Comparison of ENCODE assay signal across 19 cellular contexts in genomic region chr1:172960454-172961208, GRCh38.
DNase-seq lines count a peak whose midpoint lies in the region; ATAC-seq, FAIRE-seq and TF ChIP-seq lines count a peak whose summit lies in the region.
"Had no signal": no experiment of that assay in that cellular context is flagged by ENCODE, and none has a peak within 500 bp of the region (broad histone marks: within the 10 kb centered on the region; RNA-seq: fewer than 3 reads in every experiment).

No MANE protein-coding gene starts in this region.

- TF ChIP-seq POLR2A in HepG2 (IDR thresholded peaks at IDR 0.05; ENCODE audit: insufficient read depth in 1 of 2, low read depth in 2 of 2, low read length in 2 of 2) (no peak), H1 (IDR thresholded peaks at IDR 0.05; ENCODE audit: control extremely low read depth in 1 of 2, low read depth in 2 of 2, low read length in 2 of 2) (no peak), right lobe of liver (IDR thresholded peaks at IDR 0.05) (no peak)

- H3K36me3 ChIP-seq in liver (ENCODE audit: control insufficient read depth in 4 of 4, insufficient read depth in 3 of 4, low read depth in 1 of 4, low read length in 3 of 4) (no peaks in the 10 kb centered on the region), HepG2 (replicated peaks in 1 of 2; ENCODE audit: control insufficient read depth in 1 of 2, insufficient read depth in 2 of 2, low read length in 2 of 2) (no peaks in the 10 kb centered on the region), H1 (ENCODE audit: control insufficient read depth in 2 of 4, insufficient read depth in 4 of 4, low read length in 3 of 4) (no peaks in the 10 kb centered on the region), right lobe of liver (no peaks in the 10 kb centered on the region)
- H3K36me3 ChIP-seq: uterus had no signal

- no peak overlapping the region for H2AK5ac ChIP-seq in H1 (ENCODE audit: low read depth, low read length)

- H3K4me1 ChIP-seq in liver (ENCODE audit: control insufficient read depth in 4 of 4, insufficient read depth in 4 of 4, low read length in 3 of 4) = peaks cover 4 to 9% (median 5%) of the 10 kb centered on the region in 4 donors
- H3K4me1 ChIP-seq in HepG2 (ENCODE audit: insufficient read depth, low read length) = no peaks in the 10 kb centered on the region
- no peaks in the 10 kb centered on the region for H3K4me1 ChIP-seq in H1 (replicated peaks in 1 of 4; ENCODE audit: control insufficient read depth in 3 of 4, insufficient read depth in 4 of 4, low read length in 3 of 4)
- H3K4me1 ChIP-seq in right lobe of liver = peaks cover 0 to 10% (median 2%) of the 10 kb centered on the region in 4 donors
- H3K4me1 ChIP-seq: uterus had no signal

- ATAC-seq in HepG2 = no peak
- ATAC-seq in right lobe of liver = peak; percentile 81 to 93 (median 90)
- ATAC-seq: stimulated activated memory B cell treated with anti-CD40 and anti-IgM and Interleukin-4, amounts not matched to agents 10 μg/mL and 1 μg/mL and 100 μg/mL, for 72 hours had no signal

- H3K23ac ChIP-seq in H1 (ENCODE audit: insufficient read length) = no peak overlapping the region

- H3K14ac ChIP-seq in H1 (ENCODE audit: insufficient read length) = no peak overlapping the region

- H4K5ac ChIP-seq in H1 (ENCODE audit: insufficient read length, low read depth, low read length) = no peak overlapping the region

- in situ Hi-C loops in HepG2 (cut with HindIII; ENCODE audit: extremely low pct_ligation_motif_present, low pct_unique_long_range_greater_than_20kb) = no loop called here

- POLR2A ChIA-PET in HepG2 (lab: Yijun Ruan, JAX) (no interaction called here), H1 (lab: Charles Lee; ENCODE audit: partially characterized antibody) (interaction anchor here (0.7 kb wide), 1 partner anchor 1057 kb away, joined by 3 read pairs; no protein-coding TSS in a partner anchor)

- H2BK120ac ChIP-seq in H1 (replicated peaks; ENCODE audit: low read depth, low read length) = no peak overlapping the region

- H3K4ac ChIP-seq in H1 (replicated peaks; ENCODE audit: insufficient read length, low read depth, low read length) = no peak overlapping the region

- H3K9ac ChIP-seq in liver (ENCODE audit: low read depth in 1 of 2, low read length in 2 of 2) (peak overlapping the region in 1 of 2 donors; percentile 47), HepG2 (ENCODE audit: insufficient read depth, low read depth, low read length) (no peak overlapping the region), H1 (replicated peaks in 1 of 4; ENCODE audit: extremely low read depth in 1 of 4, low read depth in 3 of 4, low read length in 3 of 4) (no peak overlapping the region)

- CTCF ChIA-PET in HepG2 (lab: Yijun Ruan, JAX; ENCODE audit: low intra/inter-chr PET ratio, low total read pairs) (no interaction called here), H1 (lab: Charles Lee; ENCODE audit: partially characterized antibody) (interaction anchor here (0.8 kb wide), 1 partner anchor 10 kb away, joined by 3 read pairs; no protein-coding TSS in a partner anchor)

- no peaks in the 10 kb centered on the region; the same call in 1 of the 2 replicates for H3K23me2 ChIP-seq in H1 (ENCODE audit: low read depth, low read length)

- TF ChIP-seq EP300 in HepG2 (IDR thresholded peaks at IDR 0.05; ENCODE audit: low read depth in 2 of 2, low read length in 2 of 2) (no peak), HepG2 (CRISPR knock-in tag; IDR thresholded peaks at IDR 0.05; ENCODE audit: borderline replicate concordance) (no peak), H1 (IDR thresholded peaks at IDR 0.05; ENCODE audit: borderline replicate concordance in 1 of 2, low read depth in 2 of 2, low read length in 2 of 2) (no peak)

- no peak for DNase-seq in HepG2 (ENCODE audit: low spot score)
- DNase-seq in H1 (ENCODE audit: low read depth in 1 of 2, low spot score in 2 of 2) = no peak
- DNase-seq in right lobe of liver = peak; percentile 43 to 66 (median 60)
- no peak for DNase-seq in NCI-H446 (lab: John Stamatoyannopoulos, UW)
- no peak for DNase-seq in SK-N-DZ (ENCODE audit: low spot score)
- DNase-seq in stimulated activated CD4-positive, alpha-beta T cell treated with anti-CD3 and anti-CD28 coated beads, Interleukin-2, amount 100 ng/mL, for 48 hours = no peak
- no peak for DNase-seq in GM19239 (ENCODE audit: insufficient read length, low spot score)
- DNase-seq: activated CD4-positive, alpha-beta T cell treated with anti-CD3 and anti-CD28 coated beads, Interleukin-2, amount 10 ng/mL, durations not matched to agents 7 days and 5 days; DMS79; endodermal cell; hypothalamus; NCI-H1436; NCI-H524 treated with DMSO at 0.1 percent for 48 hours; posterior cingulate gyrus; stimulated activated CD4-positive, alpha-beta T cell treated with anti-CD3 and anti-CD28 coated beads, Interleukin-4, amount 100 ng/mL, for 4 hours; uterus had no signal

- H2AFZ ChIP-seq in HepG2 (ENCODE audit: low read length) (no peak overlapping the region), H1 (ENCODE audit: low read length) (0 out of 2 replicates have a peak overlapping the region, but pooled peaks have one; percentile 49)

- intact Hi-C loops in HepG2 (cut with micrococcal nuclease; ENCODE audit: unreplicated experiment) = no loop called here
- intact Hi-C loops in right lobe of liver (cut with DNase I) = no loop called here

- no peak overlapping the region for H3K56ac ChIP-seq in H1 (replicated peaks; ENCODE audit: insufficient read length, low read depth, low read length)

- H3K79me2 ChIP-seq in HepG2 (ENCODE audit: insufficient read depth, low read length) (no peaks in the 10 kb centered on the region), H1 (ENCODE audit: control insufficient read depth in 1 of 2, insufficient read depth in 2 of 2, low read length in 2 of 2) (no peaks in the 10 kb centered on the region)

- no peaks in the 10 kb centered on the region for H3K79me1 ChIP-seq in H1 (ENCODE audit: low read depth, low read length)

- H3K4me2 ChIP-seq in HepG2 (ENCODE audit: low read depth, low read length) (no peak overlapping the region), H1 (ENCODE audit: insufficient read depth in 1 of 2, low read depth in 2 of 2, low read length in 2 of 2) (no peak overlapping the region)

- H2BK12ac ChIP-seq in H1 (ENCODE audit: low read depth, low read length) = no peak overlapping the region

- no peak overlapping the region for H2BK5ac ChIP-seq in H1 (ENCODE audit: low read depth, low read length)

- no peak overlapping the region for H4K8ac ChIP-seq in H1 (ENCODE audit: extremely low read depth, insufficient read depth, low read length)

- no peaks in the 10 kb centered on the region for H3K27me3 ChIP-seq in liver (ENCODE audit: control insufficient read depth in 4 of 4, insufficient read depth in 4 of 4, low read length in 3 of 4)
- no peaks in the 10 kb centered on the region for H3K27me3 ChIP-seq in HepG2 (ENCODE audit: control insufficient read depth in 1 of 2, insufficient read depth in 2 of 2, low read length in 2 of 2)
- no peaks in the 10 kb centered on the region for H3K27me3 ChIP-seq in H1 (replicated peaks in 1 of 4; ENCODE audit: control insufficient read depth in 3 of 4, extremely low read depth in 1 of 4, insufficient read depth in 3 of 4, low read length in 3 of 4)
- H3K27me3 ChIP-seq in right lobe of liver = no peaks in the 10 kb centered on the region
- H3K27me3 ChIP-seq: uterus had no signal

- H3K9me3 ChIP-seq in liver (ENCODE audit: control insufficient read depth in 4 of 4, low read length in 3 of 4) (no peaks in the 10 kb centered on the region), HepG2 (ENCODE audit: low read length) (no peaks in the 10 kb centered on the region), H1 (ENCODE audit: insufficient read depth in 2 of 2, low read depth in 1 of 2, low read length in 1 of 2) (no peaks in the 10 kb centered on the region), right lobe of liver (no peaks in the 10 kb centered on the region)
- H3K9me3 ChIP-seq: uterus had no signal

- H3K18ac ChIP-seq in H1 (ENCODE audit: extremely low read depth, low read length) = no peak overlapping the region

- H4K20me1 ChIP-seq in HepG2 (ENCODE audit: insufficient read depth, low read length) = no peaks in the 10 kb centered on the region
- no peaks in the 10 kb centered on the region for H4K20me1 ChIP-seq in H1 (replicated peaks in 1 of 2; ENCODE audit: control insufficient read depth in 1 of 2, insufficient read depth in 2 of 2, low read length in 2 of 2)

- H2BK15ac ChIP-seq in H1 (ENCODE audit: low read length) = no peak overlapping the region

- 55% methylated on average over 5 of the region's 5 CpGs for WGBS in liver
- WGBS in HepG2 (ENCODE audit: low lambda C conversion rate) = 64% methylated on average over 5 of the region's 5 CpGs
- WGBS in H1 (ENCODE audit: extremely low coverage in 1 of 2, insufficient coverage in 1 of 2, insufficient read length in 1 of 2, insufficient replicate concordance in 2 of 2, low coverage in 1 of 2, low lambda C conversion rate in 2 of 2, missing lambda C conversion rate in 1 of 2), 2 experiments = 83% methylated on average over 5 of the region's 5 CpGs; no CpG with 5 or more reads in 1 of the 2 experiments
- WGBS in right lobe of liver (ENCODE audit: insufficient coverage, low coverage, low lambda C conversion rate, missing lambda C conversion rate) = 48% methylated on average over 5 of the region's 5 CpGs

- H4K91ac ChIP-seq in H1 (replicated peaks; ENCODE audit: insufficient read length, low read length) = no peak overlapping the region

- no TSS peak for BruUV-seq in HepG2 (replicated peaks; lab: Mats Ljungman, UMichigan)

- H3K27ac ChIP-seq in liver (ENCODE audit: low read depth in 1 of 2, low read length in 2 of 2) = peak overlapping the region; percentile 8 to 12
- no peak overlapping the region for H3K27ac ChIP-seq in HepG2 (ENCODE audit: extremely low read length, insufficient read depth, low read length)
- no peak overlapping the region for H3K27ac ChIP-seq in H1 (ENCODE audit: low read depth, low read length)
- H3K27ac ChIP-seq in right lobe of liver = peak overlapping the region in 2 of 3 donors; percentile 17 to 20
- H3K27ac ChIP-seq: uterus had no signal

- TF ChIP-seq CTCF in liver (IDR thresholded peaks at IDR 0.05; ENCODE audit: low read depth, low read length, missing input control) (no peak), HepG2 (CRISPR knock-in tag; IDR thresholded peaks at IDR 0.05) (no peak), H1 (IDR thresholded peaks at IDR 0.05; ENCODE audit: control extremely low read depth in 1 of 3, insufficient read depth in 1 of 3, low read depth in 1 of 3, low read length in 3 of 3) (no peak), right lobe of liver (IDR thresholded peaks at IDR 0.05) (no peak)

- TF ChIP-seq RAD21 in liver (IDR thresholded peaks at IDR 0.05) (peak in 1 of 2 donors; percentile 28), HepG2 (CRISPR knock-in tag; IDR thresholded peaks at IDR 0.05) (no peak), H1 (IDR thresholded peaks at IDR 0.05 in 1 of 2, conservative IDR thresholded peaks at IDR 0.05 in 1 of 2; ENCODE audit: low read depth in 2 of 2, low read length in 2 of 2) (no peak)

- FAIRE-seq in HepG2 (lab: Jason Lieb, UNC) (no peak), H1 (lab: Jason Lieb, UNC) (no peak), GM19239 (lab: Jason Lieb, UNC) (no peak)
- FAIRE-seq: RCC 7860 had no signal

- no peak overlapping the region for H2BK20ac ChIP-seq in H1 (ENCODE audit: low read length)

- H3K4me3 ChIP-seq in liver (ENCODE audit: low read depth in 1 of 3, low read length in 3 of 3) = peak overlapping the region in 1 of 3 donors; percentile 23
- H3K4me3 ChIP-seq in HepG2 (replicated peaks in 1 of 3; ENCODE audit: insufficient read depth in 1 of 3, low read depth in 2 of 3, low read length in 3 of 3) = no peak overlapping the region
- no peak overlapping the region for H3K4me3 ChIP-seq in H1 (ENCODE audit: extremely low read depth in 1 of 4, insufficient read depth in 2 of 4, low read depth in 3 of 4, low read length in 4 of 4)
- H3K4me3 ChIP-seq in right lobe of liver = no peak overlapping the region
- H3K4me3 ChIP-seq: uterus had no signal

Comparison
In these comparisons a context has a peak if more than half of its experiments do, and no peak if none do; other contexts are left out.
1. H3K27ac ChIP-seq: peak in liver (2 of 2) and right lobe of liver (2 of 3); none in HepG2 (single experiment) and H1 (single experiment).
2. DNase-seq: peak in right lobe of liver (3 of 3); none in HepG2 (single experiment), H1 (0 of 2), NCI-H446 (0 of 2), SK-N-DZ (single experiment), stimulated activated CD4-positive, alpha-beta T cell treated with anti-CD3 and anti-CD28 coated beads, Interleukin-2, amount 100 ng/mL, for 48 hours (0 of 2) and GM19239 (single experiment).